8 cellular contexts compared by ENCODE assay signal in genomic region chr12:53380104-53380796, GRCh38.
DNase-seq lines count a peak whose midpoint lies in the region; ATAC-seq and TF ChIP-seq lines count a peak whose summit lies in the region.

Gene SP1, plus strand, starts transcription at chr12:53380176. Its CDS starts 116 bp downstream, at chr12:53380292.

- peak; percentile 53 for DNase-seq in HS-27A (ENCODE audit: low read depth)
- DNase-seq in NK-92 (lab: John Stamatoyannopoulos, UW; ENCODE audit: unreplicated experiment) = peak; percentile 27
- peak; percentile 100 for DNase-seq in activated CD8-positive, alpha-beta memory T cell treated with anti-CD3 and anti-CD28 coated beads for 24 hours
- peak; percentile 75 for DNase-seq in effector CD4-positive, alpha-beta T cell
- DNase-seq in medulla oblongata (ENCODE audit: extremely low spot score) = peak; percentile 93
- peak; percentile 67 for DNase-seq in stimulated activated CD8-positive, alpha-beta memory T cell treated with anti-CD3 and anti-CD28 coated beads, Interleukin-12 subunit alpha, Interleukin-12 subunit beta, amount 100 ng/mL, for 24 hours (ENCODE audit: extremely low read depth)

- peak; percentile 41 for ATAC-seq in GM19463 (IDR thresholded peaks at IDR 0.05; ENCODE audit: unreplicated experiment)

- peak within 1 kb of the TSS; percentile 91 for H3K27ac ChIP-seq in C4-2B

- no peak for TF ChIP-seq CTCF in C4-2B (conservative IDR thresholded peaks at IDR 0.05)

Comparison
In these comparisons a context has a peak if more than half of its experiments do, and no peak if none do; other contexts are left out.
1. Peak in every context shown above with its lines: DNase-seq, ATAC-seq and H3K27ac ChIP-seq.
2. DNase-seq: peak in every context shown above with its lines; median percentile 100 in activated CD8-positive, alpha-beta memory T cell treated with anti-CD3 and anti-CD28 coated beads for 24 hours; 93 in medulla oblongata; 75 in effector CD4-positive, alpha-beta T cell; 67 in stimulated activated CD8-positive, alpha-beta memory T cell treated with anti-CD3 and anti-CD28 coated beads, Interleukin-12 subunit alpha, Interleukin-12 subunit beta, amount 100 ng/mL, for 24 hours; 53 in HS-27A; 27 in NK-92.